1 cellular context compared by ENCODE assay signal in the genomic region with DNA sequence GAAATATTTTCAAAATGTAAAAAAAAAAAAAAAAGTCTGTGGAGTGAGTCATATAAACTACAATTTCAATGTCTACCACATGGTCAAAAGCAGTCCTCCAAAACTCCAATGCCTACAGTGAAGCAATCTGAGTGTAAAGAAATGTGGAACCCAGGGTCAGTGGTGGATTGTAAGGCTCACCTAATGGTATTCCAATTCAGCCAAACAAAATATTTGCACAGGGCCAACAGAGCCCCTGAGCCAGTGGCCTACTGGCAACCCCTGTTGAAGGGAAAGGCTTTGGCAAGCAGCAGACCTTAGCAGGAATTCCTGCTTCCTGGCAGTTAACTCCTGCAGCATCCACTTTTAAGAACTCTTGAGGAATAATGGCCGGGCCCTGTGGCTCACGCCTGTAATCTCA.
TF ChIP-seq lines count a peak whose summit lies in the region.

No MANE protein-coding gene starts in this region.

TF ChIP-seq in HepG2, 621 proteins besides CTCF, POLR2A, EP300 and RAD21 (continues in another document):
- no peak for TF ChIP-seq RBM22 (optimal IDR thresholded peaks at IDR 0.05; ENCODE audit: low read length)
- no peak for TF ChIP-seq FOXK2 (IDR thresholded peaks at IDR 0.05)
- 0 out of 2 replicates have a peak, but pooled peaks have one; percentile 14 for TF ChIP-seq ZNF574 (CRISPR knock-in tag; IDR thresholded peaks at IDR 0.05)
- no peak for TF ChIP-seq DDIT3 (CRISPR knock-in tag; IDR thresholded peaks at IDR 0.05)
- TF ChIP-seq ZNF34 (CRISPR knock-in tag; IDR thresholded peaks at IDR 0.05; ENCODE audit: borderline replicate concordance) = no peak
- peak; percentile 38 for TF ChIP-seq TEAD3 (CRISPR knock-in tag; optimal IDR thresholded peaks at IDR 0.05; ENCODE audit: borderline replicate concordance)
- TF ChIP-seq ARID4A (CRISPR knock-in tag; IDR thresholded peaks at IDR 0.05; ENCODE audit: borderline replicate concordance) = peak; percentile 12; the same call in 1 of the 2 replicates
- TF ChIP-seq ZNF276 (CRISPR knock-in tag; IDR thresholded peaks at IDR 0.05; ENCODE audit: low read depth) = no peak
- no peak for TF ChIP-seq ZNF331 (CRISPR knock-in tag; IDR thresholded peaks at IDR 0.05)
- no peak for TF ChIP-seq ZNF33A (CRISPR knock-in tag; IDR thresholded peaks at IDR 0.05; ENCODE audit: borderline replicate concordance)
- no peak for TF ChIP-seq U2AF1 (optimal IDR thresholded peaks at IDR 0.05; ENCODE audit: low read depth, low read length)
- TF ChIP-seq DNMT3B (CRISPR knock-in tag; conservative IDR thresholded peaks at IDR 0.05) = no peak
- no peak for TF ChIP-seq ZNF713 (CRISPR knock-in tag; IDR thresholded peaks at IDR 0.05)
- no peak for TF ChIP-seq E2F2 (CRISPR knock-in tag; IDR thresholded peaks at IDR 0.05; ENCODE audit: borderline replicate concordance)
- no peak for TF ChIP-seq MED1 (CRISPR knock-in tag; IDR thresholded peaks at IDR 0.05)
- TF ChIP-seq, protein P1, sequence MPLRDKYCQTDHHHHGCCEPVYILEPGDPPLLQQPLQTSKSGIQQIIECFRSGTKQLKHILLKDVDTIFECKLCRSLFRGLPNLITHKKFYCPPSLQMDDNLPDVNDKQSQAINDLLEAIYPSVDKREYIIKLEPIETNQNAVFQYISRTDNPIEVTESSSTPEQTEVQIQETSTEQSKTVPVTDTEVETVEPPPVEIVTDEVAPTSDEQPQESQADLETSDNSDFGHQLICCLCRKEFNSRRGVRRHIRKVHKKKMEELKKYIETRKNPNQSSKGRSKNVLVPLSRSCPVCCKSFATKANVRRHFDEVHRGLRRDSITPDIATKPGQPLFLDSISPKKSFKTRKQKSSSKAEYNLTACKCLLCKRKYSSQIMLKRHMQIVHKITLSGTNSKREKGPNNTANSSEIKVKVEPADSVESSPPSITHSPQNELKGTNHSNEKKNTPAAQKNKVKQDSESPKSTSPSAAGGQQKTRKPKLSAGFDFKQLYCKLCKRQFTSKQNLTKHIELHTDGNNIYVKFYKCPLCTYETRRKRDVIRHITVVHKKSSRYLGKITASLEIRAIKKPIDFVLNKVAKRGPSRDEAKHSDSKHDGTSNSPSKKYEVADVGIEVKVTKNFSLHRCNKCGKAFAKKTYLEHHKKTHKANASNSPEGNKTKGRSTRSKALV (CRISPR knock-in tag; IDR thresholded peaks at IDR 0.05) = no peak
- TF ChIP-seq, protein P2, sequence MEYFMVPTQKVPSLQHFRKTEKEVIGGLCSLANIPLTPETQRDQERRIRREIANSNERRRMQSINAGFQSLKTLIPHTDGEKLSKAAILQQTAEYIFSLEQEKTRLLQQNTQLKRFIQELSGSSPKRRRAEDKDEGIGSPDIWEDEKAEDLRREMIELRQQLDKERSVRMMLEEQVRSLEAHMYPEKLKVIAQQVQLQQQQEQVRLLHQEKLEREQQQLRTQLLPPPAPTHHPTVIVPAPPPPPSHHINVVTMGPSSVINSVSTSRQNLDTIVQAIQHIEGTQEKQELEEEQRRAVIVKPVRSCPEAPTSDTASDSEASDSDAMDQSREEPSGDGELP (IDR thresholded peaks at IDR 0.05; ENCODE audit: borderline replicate concordance, low read depth) = no peak
- TF ChIP-seq HDAC6 (IDR thresholded peaks at IDR 0.05; ENCODE audit: low read depth, low read length) = no peak
- no peak for TF ChIP-seq ZHX1 (CRISPR knock-in tag; IDR thresholded peaks at IDR 0.05; ENCODE audit: low read depth)
- TF ChIP-seq ZFP36L1 (CRISPR knock-in tag; IDR thresholded peaks at IDR 0.05) = no peak
- TF ChIP-seq NR0B2 (CRISPR knock-in tag; IDR thresholded peaks at IDR 0.05) = no peak
- TF ChIP-seq ZNF205 (CRISPR knock-in tag; IDR thresholded peaks at IDR 0.05) = no peak
- no peak for TF ChIP-seq ZNF556 (CRISPR knock-in tag; IDR thresholded peaks at IDR 0.05; ENCODE audit: borderline replicate concordance)
- no peak for TF ChIP-seq ELF1 (CRISPR knock-in tag; IDR thresholded peaks at IDR 0.05)
- TF ChIP-seq MAZ (IDR thresholded peaks at IDR 0.05; ENCODE audit: borderline replicate concordance, low read depth, low read length) = no peak
- TF ChIP-seq MAZ (CRISPR knock-in tag; IDR thresholded peaks at IDR 0.05; ENCODE audit: low read depth) = no peak
- TF ChIP-seq ZNF143 (CRISPR knock-in tag; IDR thresholded peaks at IDR 0.05) = no peak
- no peak for TF ChIP-seq ISL2 (CRISPR knock-in tag; IDR thresholded peaks at IDR 0.05)
- no peak for TF ChIP-seq POLR2AphosphoS5 (IDR thresholded peaks at IDR 0.05; ENCODE audit: low read depth, low read length)
- TF ChIP-seq FOXJ3 (CRISPR knock-in tag; IDR thresholded peaks at IDR 0.05; ENCODE audit: borderline replicate concordance) = no peak
- no peak for TF ChIP-seq ZNF350 (CRISPR knock-in tag; IDR thresholded peaks at IDR 0.05; ENCODE audit: borderline replicate concordance, low read depth)
- TF ChIP-seq, protein P3, sequence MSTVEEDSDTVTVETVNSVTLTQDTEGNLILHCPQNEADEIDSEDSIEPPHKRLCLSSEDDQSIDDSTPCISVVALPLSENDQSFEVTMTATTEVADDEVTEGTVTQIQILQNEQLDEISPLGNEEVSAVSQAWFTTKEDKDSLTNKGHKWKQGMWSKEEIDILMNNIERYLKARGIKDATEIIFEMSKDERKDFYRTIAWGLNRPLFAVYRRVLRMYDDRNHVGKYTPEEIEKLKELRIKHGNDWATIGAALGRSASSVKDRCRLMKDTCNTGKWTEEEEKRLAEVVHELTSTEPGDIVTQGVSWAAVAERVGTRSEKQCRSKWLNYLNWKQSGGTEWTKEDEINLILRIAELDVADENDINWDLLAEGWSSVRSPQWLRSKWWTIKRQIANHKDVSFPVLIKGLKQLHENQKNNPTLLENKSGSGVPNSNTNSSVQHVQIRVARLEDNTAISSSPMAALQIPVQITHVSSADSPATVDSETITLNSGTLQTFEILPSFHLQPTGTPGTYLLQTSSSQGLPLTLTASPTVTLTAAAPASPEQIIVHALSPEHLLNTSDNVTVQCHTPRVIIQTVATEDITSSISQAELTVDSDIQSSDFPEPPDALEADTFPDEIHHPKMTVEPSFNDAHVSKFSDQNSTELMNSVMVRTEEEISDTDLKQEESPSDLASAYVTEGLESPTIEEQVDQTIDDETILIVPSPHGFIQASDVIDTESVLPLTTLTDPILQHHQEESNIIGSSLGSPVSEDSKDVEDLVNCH (CRISPR knock-in tag; IDR thresholded peaks at IDR 0.05) = no peak
- peak; percentile 60 for TF ChIP-seq ZNF652 (CRISPR knock-in tag; IDR thresholded peaks at IDR 0.05; ENCODE audit: borderline replicate concordance, low read depth)
